ENCODE assay signal across 16 cellular contexts in genomic region chr11:12691473-12691872, GRCh38. TPM values are rescaled to one million over a fixed set of nuclear protein-coding genes. Genes with fewer than 3 reads are reported as not detected.
DNase-seq lines count a peak whose midpoint lies in the region; ATAC-seq, FAIRE-seq and TF ChIP-seq lines count a peak whose summit lies in the region.
"Had no signal": no experiment of that assay in that cellular context is flagged by ENCODE, and none has a peak within 500 bp of the region (broad histone marks: within the 10 kb centered on the region; RNA-seq: fewer than 3 reads in every experiment).

No MANE protein-coding gene starts in this region.

- H3K4me1 Mint-ChIP-seq in astrocyte (ENCODE audit: low read depth, unreplicated experiment) (peaks cover 86% of the 10 kb centered on the region), type B pancreatic cell (ENCODE audit: unreplicated experiment) (peaks cover 92% of the 10 kb centered on the region)

- WGBS in heart left ventricle, 4 donors = 62 to 75% (median 68%) methylated on average over 4 of the region's 4 CpGs

- peak overlapping the region; percentile 48 for H3K4me2 ChIP-seq in astrocyte (ENCODE audit: low read length)

- H3K36me3 ChIP-seq in heart left ventricle (no peaks in the 10 kb centered on the region), astrocyte (ENCODE audit: insufficient read depth, low read length) (no peaks in the 10 kb centered on the region), muscle layer of colon (ENCODE audit: insufficient read depth, low read length) (no peaks in the 10 kb centered on the region)
- H3K36me3 ChIP-seq: upper lobe of right lung had no signal

- no peak for FAIRE-seq in astrocyte (lab: Jason Lieb, UNC)

- peaks cover 0 to 15% (median 0%) of the 10 kb centered on the region in 9 donors for H3K27me3 ChIP-seq in heart left ventricle
- no peaks in the 10 kb centered on the region for H3K27me3 ChIP-seq in astrocyte (ENCODE audit: insufficient read depth, low read length)
- no peaks in the 10 kb centered on the region for H3K27me3 ChIP-seq in muscle layer of colon (ENCODE audit: control insufficient read depth in 1 of 2, insufficient read depth in 2 of 2, low read length in 2 of 2)
- H3K27me3 ChIP-seq: upper lobe of right lung had no signal

- H3K27ac ChIP-seq in heart left ventricle (peak overlapping the region in 9 of 12 donors; percentile 1 to 92 (median 88)), astrocyte (ENCODE audit: low read depth, low read length) (peak overlapping the region; percentile 97), muscle layer of colon (ENCODE audit: low read depth, low read length) (peak overlapping the region; percentile 77)
- H3K27ac ChIP-seq: upper lobe of right lung had no signal

- no peak for TF ChIP-seq POLR2A in heart left ventricle (IDR thresholded peaks at IDR 0.05)

- H3K36me3 Mint-ChIP-seq in astrocyte (ENCODE audit: low read depth, unreplicated experiment) (peaks cover 4% of the 10 kb centered on the region), type B pancreatic cell (peaks cover 17% of the 10 kb centered on the region)

- H3K9me3 Mint-ChIP-seq in astrocyte (ENCODE audit: unreplicated experiment) (no peaks in the 10 kb centered on the region), type B pancreatic cell (no peaks in the 10 kb centered on the region)
- H3K9me3 Mint-ChIP-seq: activated T-helper 1 cell treated with anti-CD3 and anti-CD28 coated beads, Interleukin-12 subunit alpha, Interleukin-12 subunit beta, Interleukin-2, Interleukin-4 antibody, amounts not matched to agents 30 ng/mL and 10 ng/mL and 1 ng/mL, durations not matched to agents 14 hours and 24 hours and 36 hours; neural crest cell; T-helper 1 cell treated with Interleukin-12 subunit alpha and Interleukin-12 subunit beta and Interleukin-4 antibody, amounts not matched to agents 30 μg/mL and 1 μg/mL, for 36 hours had no signal

- ATAC-seq in heart left ventricle = no peak
- ATAC-seq in Right ventricle myocardium superior (ENCODE audit: poor library complexity) = no peak
- ATAC-seq in GM21825 (IDR thresholded peaks at IDR 0.05; ENCODE audit: unreplicated experiment) = no peak
- no peak for ATAC-seq in GM21367 (IDR thresholded peaks at IDR 0.05; ENCODE audit: unreplicated experiment)
- ATAC-seq: left colon, upper lobe of right lung had no signal

- peaks cover 49% of the 10 kb centered on the region for H4K20me1 ChIP-seq in astrocyte (ENCODE audit: insufficient read depth, low read length)

- H3K27me3 Mint-ChIP-seq in astrocyte (ENCODE audit: low read depth, unreplicated experiment) = no peaks in the 10 kb centered on the region
- H3K27me3 Mint-ChIP-seq in type B pancreatic cell = no peaks in the 10 kb centered on the region

- TF ChIP-seq CTCF in heart left ventricle (IDR thresholded peaks at IDR 0.05) = no peak
- TF ChIP-seq CTCF in astrocyte (IDR thresholded peaks at IDR 0.05; ENCODE audit: insufficient read depth, low read depth, low read length) = no peak
- no peak for TF ChIP-seq CTCF in type B pancreatic cell (conservative IDR thresholded peaks at IDR 0.05)

- H3K4me1 ChIP-seq in heart left ventricle = peaks cover 22 to 93% (median 74%) of the 10 kb centered on the region in 12 donors
- peaks cover 84% of the 10 kb centered on the region for H3K4me1 ChIP-seq in astrocyte (ENCODE audit: insufficient read depth, low read length)
- peaks cover 78% of the 10 kb centered on the region for H3K4me1 ChIP-seq in muscle layer of colon (ENCODE audit: insufficient read depth, low read length)

- intact Hi-C loops in heart left ventricle (cut with DNase I) (loop anchor here in 1 of 10 donors (5.0 kb wide), 1 partner anchor 196 kb away; no protein-coding TSS in a partner anchor), Right ventricle myocardium superior (cut with DNase I) (no loop called here)

- H3K4me3 Mint-ChIP-seq in astrocyte (ENCODE audit: unreplicated experiment) (no peak overlapping the region), type B pancreatic cell (peak overlapping the region; percentile 24)
- H3K4me3 Mint-ChIP-seq: activated T-helper 1 cell treated with anti-CD3 and anti-CD28 coated beads, Interleukin-12 subunit alpha, Interleukin-12 subunit beta, Interleukin-2, Interleukin-4 antibody, amounts not matched to agents 30 ng/mL and 10 ng/mL and 1 ng/mL, durations not matched to agents 14 hours and 24 hours and 36 hours; T-helper 1 cell treated with Interleukin-12 subunit alpha and Interleukin-12 subunit beta and Interleukin-4 antibody, amounts not matched to agents 30 μg/mL and 1 μg/mL, for 36 hours had no signal

- H3K9me3 ChIP-seq in heart left ventricle (no peaks in the 10 kb centered on the region), astrocyte (ENCODE audit: insufficient read depth, low read depth, low read length) (no peaks in the 10 kb centered on the region), muscle layer of colon (ENCODE audit: low read length) (no peaks in the 10 kb centered on the region)
- H3K9me3 ChIP-seq: upper lobe of right lung had no signal

- H3K79me2 ChIP-seq in astrocyte (ENCODE audit: insufficient read depth, low read length) = peaks cover 85% of the 10 kb centered on the region

- DNase-seq in heart left ventricle (no peak), Right ventricle myocardium superior (no peak), astrocyte (ENCODE audit: low read depth) (peak; percentile 68), type B pancreatic cell (ENCODE audit: extremely low spot score, unreplicated experiment) (no peak)
- no peak for DNase-seq in activated naive CD4-positive, alpha-beta T cell treated with Interleukin-2 at 50 U/mL for 16 hours
- DNase-seq: activated CD4-positive, alpha-beta T cell treated with anti-CD3 and anti-CD28 coated beads, Interleukin-2, amount 50 U/mL, for 1 hour; effector CD8-positive, alpha-beta T cell; left colon; NCI-H2227 treated with DMSO at 0.1 percent for 48 hours; upper lobe of right lung had no signal

- no peak overlapping the region for H3K4me3 ChIP-seq in heart left ventricle
- H3K4me3 ChIP-seq in astrocyte (ENCODE audit: insufficient read depth, low read depth, low read length) = no peak overlapping the region
- no peak overlapping the region for H3K4me3 ChIP-seq in muscle layer of colon (ENCODE audit: low read depth in 1 of 2, low read length in 2 of 2)
- H3K4me3 ChIP-seq: upper lobe of right lung had no signal

- H3K27ac Mint-ChIP-seq in astrocyte (ENCODE audit: unreplicated experiment) = peak overlapping the region; percentile 38
- H3K27ac Mint-ChIP-seq in type B pancreatic cell = peak overlapping the region; percentile 84
- H3K27ac Mint-ChIP-seq: activated T-helper 1 cell treated with anti-CD3 and anti-CD28 coated beads, Interleukin-12 subunit alpha, Interleukin-12 subunit beta, Interleukin-2, Interleukin-4 antibody, amounts not matched to agents 30 ng/mL and 10 ng/mL and 1 ng/mL, durations not matched to agents 14 hours and 24 hours and 36 hours; T-helper 1 cell treated with Interleukin-12 subunit alpha and Interleukin-12 subunit beta and Interleukin-4 antibody, amounts not matched to agents 30 μg/mL and 1 μg/mL, for 36 hours had no signal

- no peak overlapping the region for H2AFZ ChIP-seq in astrocyte (ENCODE audit: low read depth, low read length)

- peak overlapping the region; percentile 6 for H3K9ac ChIP-seq in astrocyte (ENCODE audit: low read length)
- peak overlapping the region; percentile 10 for H3K9ac ChIP-seq in muscle layer of colon (ENCODE audit: low read length)

RNA-seq across cellular contexts. Expression of gene TEAD1, which starts 17.3 kb away (rescaled TPM):
- 100 to 1,000 TPM in 7 of 9 donors, 10 to 100 TPM in 2; 89.8 to 161 (median 116) TPM for total RNA-seq in heart left ventricle
- 10 to 100 TPM; 14.4 to 88.5 TPM for polyA plus RNA-seq in heart left ventricle
- 107 TPM for total RNA-seq in Right ventricle myocardium superior
- 141 and 149 TPM in 2 replicates for total RNA-seq in astrocyte
- 91.8 and 99.3 TPM in 2 replicates for total RNA-seq in type B pancreatic cell (ENCODE audit: low replicate concordance)
